9 cellular contexts compared by ENCODE assay signal in genomic region chr9:131407717-131408195, GRCh38. TPM values are rescaled to one million over a fixed set of nuclear protein-coding genes. Genes with fewer than 3 reads are reported as not detected.
A peak's percentile ranks its signal among the peaks of the same experiment; 100 is the strongest.
DNase-seq lines count a peak whose midpoint lies in the region; ATAC-seq and TF ChIP-seq lines count a peak whose summit lies in the region.
"Had no signal": no experiment of that assay in that cellular context is flagged by ENCODE, and none has a peak within 500 bp of the region (broad histone marks: within the 10 kb centered on the region; RNA-seq: fewer than 3 reads in every experiment).

No MANE protein-coding gene starts in this region.

- H3K4me1 Mint-ChIP-seq in neural crest cell = peaks cover 73% of the 10 kb centered on the region

- peaks cover 96% of the 10 kb centered on the region for H4K20me1 ChIP-seq in Loucy (ENCODE audit: insufficient read depth, low read length, poor library complexity, severe bottlenecking)
- peaks cover 2% of the 10 kb centered on the region for H4K20me1 ChIP-seq in fibroblast of lung (ENCODE audit: control insufficient read depth, extremely low read depth, insufficient read depth, low read length)

- peaks cover 73% of the 10 kb centered on the region for H3K4me1 ChIP-seq in Loucy (ENCODE audit: insufficient read depth, low read length, poor library complexity, severe bottlenecking)
- H3K4me1 ChIP-seq in fibroblast of lung (ENCODE audit: control insufficient read depth, extremely low read depth, insufficient read depth, low read length) = peaks cover 43% of the 10 kb centered on the region

- DNase-seq in AG10803 (ENCODE audit: low read depth) = peak; percentile 52
- DNase-seq in activated T-helper 1 cell treated with Interleukin-2 at 50 U/mL for 16 hours (ENCODE audit: low read depth) = peak; percentile 15
- peak in 1 of 2 donors; percentile 68 for DNase-seq in fibroblast of lung (ENCODE audit: low read depth in 2 of 2)
- no peak for DNase-seq in neural crest cell (ENCODE audit: low read depth, low spot score)
- no peak for DNase-seq in SW 1271 (lab: John Stamatoyannopoulos, UW)

- peaks cover 16% of the 10 kb centered on the region; the same call in 1 of the 2 replicates for H3K36me3 ChIP-seq in Loucy (ENCODE audit: insufficient read depth, low read length)
- no peaks in the 10 kb centered on the region for H3K36me3 ChIP-seq in fibroblast of lung (ENCODE audit: control insufficient read depth, insufficient read depth, low read length)

- H2AFZ ChIP-seq in Loucy (ENCODE audit: low read length) (no peak overlapping the region), fibroblast of lung (ENCODE audit: low read length) (no peak overlapping the region)

- ATAC-seq in GM21717 (IDR thresholded peaks at IDR 0.05; ENCODE audit: unreplicated experiment) (no peak), GM18907 (IDR thresholded peaks at IDR 0.05; ENCODE audit: unreplicated experiment) (no peak)

- TF ChIP-seq CTCF in AG10803 (conservative IDR thresholded peaks at IDR 0.05; ENCODE audit: low read length) = peak; percentile 51
- TF ChIP-seq CTCF in Loucy (conservative IDR thresholded peaks at IDR 0.05; ENCODE audit: low read length) = peak; percentile 34; the same call in 1 of the 2 replicates
- TF ChIP-seq CTCF in fibroblast of lung (conservative IDR thresholded peaks at IDR 0.05 in 1 of 2, IDR thresholded peaks at IDR 0.05 in 1 of 2; ENCODE audit: low read depth in 1 of 2, low read length in 2 of 2) = peak; percentile 45 to 46
- TF ChIP-seq CTCF in neural crest cell (conservative IDR thresholded peaks at IDR 0.05) = no peak

- H3K4me3 ChIP-seq in AG10803 (ENCODE audit: low read length) (peak overlapping the region; percentile 4), Loucy (ENCODE audit: low read length, poor library complexity, severe bottlenecking) (no peak overlapping the region), fibroblast of lung (replicated peaks in 1 of 4; ENCODE audit: control extremely low read depth in 1 of 4, insufficient read depth in 1 of 4, low read depth in 3 of 4, low read length in 4 of 4) (peak overlapping the region; percentile 26 to 41 (median 32))

- H3K27ac Mint-ChIP-seq in neural crest cell (ENCODE audit: unreplicated experiment) = peak overlapping the region; percentile 29

- 0 out of 2 replicates have a peak, but pooled peaks cover 4% of the 10 kb centered on the region for H3F3A ChIP-seq in Loucy (ENCODE audit: low read depth)

- H3K4me2 ChIP-seq in Loucy (ENCODE audit: low read depth, low read length, poor library complexity, severe bottlenecking) (peak overlapping the region; percentile 39), fibroblast of lung (ENCODE audit: extremely low read depth, insufficient read depth, low read length) (peak overlapping the region; percentile 97)

- H3K27ac ChIP-seq in fibroblast of lung (ENCODE audit: insufficient read depth, low read length) = peak overlapping the region; percentile 65
- H3K27ac ChIP-seq: epithelial cell of prostate had no signal

- no peaks in the 10 kb centered on the region for H3K9me3 Mint-ChIP-seq in neural crest cell

- no peak overlapping the region for H3K9ac ChIP-seq in Loucy (ENCODE audit: low read depth, low read length, poor library complexity, severe bottlenecking)
- no peak overlapping the region for H3K9ac ChIP-seq in fibroblast of lung (ENCODE audit: insufficient read depth, low read length)

- H3K36me3 Mint-ChIP-seq in neural crest cell (ENCODE audit: low read depth) = peaks cover 4% of the 10 kb centered on the region

- peak overlapping the region; percentile 61 for H3K4me3 Mint-ChIP-seq in neural crest cell

- H3K79me2 ChIP-seq in Loucy (ENCODE audit: insufficient read depth, low read length) = peaks cover 100% of the 10 kb centered on the region
- H3K79me2 ChIP-seq in fibroblast of lung (ENCODE audit: control insufficient read depth, insufficient read depth, low read length) = peaks cover 97% of the 10 kb centered on the region

- H3K27me3 Mint-ChIP-seq in neural crest cell (ENCODE audit: low read depth) = no peaks in the 10 kb centered on the region

- H3K9me3 ChIP-seq in Loucy (ENCODE audit: insufficient read depth, low read depth, low read length) = no peaks in the 10 kb centered on the region
- H3K9me3 ChIP-seq in fibroblast of lung (ENCODE audit: control insufficient read depth, insufficient read depth, low read depth, low read length) = no peaks in the 10 kb centered on the region

- H3K9me2 ChIP-seq in Loucy (replicated peaks; ENCODE audit: low read depth, low read length) = no peaks in the 10 kb centered on the region

- H3K27me3 ChIP-seq in Loucy (ENCODE audit: insufficient read depth, low read length, poor library complexity, severe bottlenecking) (no peaks in the 10 kb centered on the region), fibroblast of lung (ENCODE audit: control insufficient read depth, insufficient read depth, low read length) (no peaks in the 10 kb centered on the region)

RNA-seq across cellular contexts. Expression of gene PRRC2B, which starts 13.9 kb away (rescaled TPM):
- total RNA-seq in fibroblast of lung = 51.4 and 66.4 TPM in 2 replicates
- 29.7 and 29.9 TPM in 2 replicates for polyA plus RNA-seq in fibroblast of lung
- 47.1 and 74.6 TPM in 2 replicates for polyA plus RNA-seq in fibroblast of lung (2012)
- 120 and 241 TPM in 2 replicates for polyA minus RNA-seq in fibroblast of lung (ENCODE audit: low replicate concordance)
- total RNA-seq in neural crest cell = 349 and 358 TPM in 2 replicates

Comparison
In these comparisons a context has a peak if more than half of its experiments do, and no peak if none do; other contexts are left out.
1. DNase-seq: peak in AG10803 (single experiment) and activated T-helper 1 cell treated with Interleukin-2 at 50 U/mL for 16 hours (single experiment); none in neural crest cell (single experiment) and SW 1271 (0 of 2).